Comparison of ENCODE assay signal across 24 cellular contexts in the genomic region with DNA sequence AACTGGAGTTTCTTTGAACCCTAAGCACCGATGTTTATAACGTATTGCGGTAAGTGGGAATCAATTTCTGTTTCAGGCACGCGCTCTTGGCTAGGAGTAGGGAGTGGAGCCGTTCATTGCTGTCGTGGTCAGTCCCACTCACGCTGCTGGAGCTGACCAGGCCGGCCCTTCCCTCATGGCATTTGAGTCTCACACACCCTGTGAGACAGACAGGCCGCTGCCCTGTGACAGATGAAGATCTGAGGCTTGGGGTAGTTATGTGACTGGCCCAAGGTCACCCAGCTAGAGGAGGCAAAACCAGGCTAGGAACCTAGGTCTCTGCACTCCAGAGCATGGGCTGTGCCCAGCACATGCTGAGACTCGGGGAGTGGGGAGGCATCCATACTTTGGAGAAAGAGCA. TPM values are rescaled to one million over a fixed set of nuclear protein-coding genes. Genes with fewer than 3 reads are reported as not detected.
"Had no signal": no experiment of that assay in that cellular context is flagged by ENCODE, and none has a peak within 500 bp of the region (broad histone marks: within the 10 kb centered on the region; RNA-seq: fewer than 3 reads in every experiment).

No MANE protein-coding gene starts in this region.

- H3K36me3 ChIP-seq: colonic mucosa, esophagus muscularis mucosa, gastroesophageal sphincter, heart right ventricle, left lung, lower lobe of right lung had no signal

- FAIRE-seq: endothelial cell of umbilical vein, frontal cortex, islet of Langerhans, keratinocyte had no signal

- DNase-seq: cerebellar nuclear complex; colonic mucosa; cortex of kidney; effector CD8-positive, alpha-beta T cell; foreskin keratinocyte; heart right ventricle; hippocampal formation; left cardiac atrium; left lung; left ventricle myocardium superior; lower lobe of right lung; mesenchymal stem cell; midbrain had no signal

- H3K9me3 ChIP-seq: colonic mucosa, esophagus muscularis mucosa, gastroesophageal sphincter, heart right ventricle, left lung, lower lobe of right lung had no signal

- H3K27ac ChIP-seq: colonic mucosa, esophagus muscularis mucosa, foreskin keratinocyte, gastroesophageal sphincter, heart right ventricle, left lung, lower lobe of right lung had no signal

- H3K4me1 ChIP-seq: colonic mucosa had no signal

- H3K4me3 ChIP-seq: colonic mucosa, esophagus muscularis mucosa, gastroesophageal sphincter, heart right ventricle, left lung, lower lobe of right lung had no signal

RNA-seq across cellular contexts. Expression of gene CIDEA, which starts 2.9 kb away (rescaled TPM):
- total RNA-seq: chondrocyte, colonic mucosa, esophagus muscularis mucosa, fibroblast of villous mesenchyme, left lung, lower lobe of right lung, lung microvascular endothelial cell, mononuclear cell, mucosa of gallbladder had no signal
- polyA plus RNA-seq: endothelial cell of umbilical vein had no signal
